Comparison of ENCODE assay signal across 24 cellular contexts in the genomic region with DNA sequence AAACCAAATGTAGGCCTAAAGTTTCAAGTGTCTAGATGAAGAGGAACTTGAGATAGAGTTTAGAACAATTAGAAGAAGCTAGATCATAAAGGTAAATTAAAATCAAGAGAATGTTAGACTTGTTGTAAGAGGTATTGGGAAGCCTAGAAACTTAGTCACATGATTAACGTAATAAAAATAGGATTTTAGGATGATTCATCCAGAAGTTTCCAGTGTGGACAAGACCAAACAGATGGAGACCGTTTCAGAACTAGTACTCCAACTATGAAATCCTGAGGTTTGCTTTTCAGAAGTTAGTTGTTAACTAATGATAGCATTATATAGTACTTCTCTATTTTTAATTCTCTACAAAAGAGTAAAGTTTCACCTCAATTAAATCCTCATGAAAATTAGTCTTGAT.
"Had no signal": no experiment of that assay in that cellular context is flagged by ENCODE, and none has a peak within 500 bp of the region (broad histone marks: within the 10 kb centered on the region; RNA-seq: fewer than 3 reads in every experiment).

No MANE protein-coding gene starts in this region.

- H3K36me3 ChIP-seq: left lung, lower lobe of right lung, ovary, right atrium auricular region, right lobe of liver, spleen, suprapubic skin, thoracic aorta, tibial artery, upper lobe of right lung had no signal

- ATAC-seq: left colon; left lung; lower lobe of right lung; naive thymus-derived CD4-positive, alpha-beta T cell; natural killer cell treated with Interleukin-12 subunit alpha and Interleukin-12 subunit beta and Interleukin-15 and Interleukin-18, amount 100 ng/mL, for 72 hours; right lobe of liver; stimulated activated effector memory CD8-positive, alpha-beta T cell treated with anti-CD3 and anti-CD28 coated beads, Interleukin-12 subunit alpha, Interleukin-12 subunit beta, amount 100 ng/mL, for 72 hours; upper lobe of right lung had no signal

- H3K36me3 Mint-ChIP-seq: mesothelial cell of epicardium; naive thymus-derived CD4-positive, alpha-beta T cell; natural killer cell treated with Interleukin-12 subunit alpha and Interleukin-12 subunit beta and Interleukin-15 and Interleukin-18, amount 100 ng/mL, for 72 hours; stimulated activated effector memory CD8-positive, alpha-beta T cell treated with anti-CD3 and anti-CD28 coated beads, Interleukin-12 subunit alpha, Interleukin-12 subunit beta, amount 100 ng/mL, for 72 hours had no signal

- H3K27ac Mint-ChIP-seq: mesothelial cell of epicardium; naive thymus-derived CD4-positive, alpha-beta T cell; natural killer cell treated with Interleukin-12 subunit alpha and Interleukin-12 subunit beta and Interleukin-15 and Interleukin-18, amount 100 ng/mL, for 72 hours; progenitor cell of endocrine pancreas; stimulated activated effector memory CD8-positive, alpha-beta T cell treated with anti-CD3 and anti-CD28 coated beads, Interleukin-12 subunit alpha, Interleukin-12 subunit beta, amount 100 ng/mL, for 72 hours; stimulated activated naive CD8-positive, alpha-beta T cell treated with anti-CD3 and anti-CD28 coated beads, Interleukin-15, Interleukin-2, amounts not matched to agents 100 ng/mL and 50 ng/mL, for 24 hours had no signal

- H3K4me3 Mint-ChIP-seq: mesothelial cell of epicardium; naive thymus-derived CD4-positive, alpha-beta T cell; natural killer cell treated with Interleukin-12 subunit alpha and Interleukin-12 subunit beta and Interleukin-15 and Interleukin-18, amount 100 ng/mL, for 72 hours; stimulated activated effector memory CD8-positive, alpha-beta T cell treated with anti-CD3 and anti-CD28 coated beads, Interleukin-12 subunit alpha, Interleukin-12 subunit beta, amount 100 ng/mL, for 72 hours; stimulated activated naive CD8-positive, alpha-beta T cell treated with anti-CD3 and anti-CD28 coated beads, Interleukin-15, Interleukin-2, amounts not matched to agents 100 ng/mL and 50 ng/mL, for 24 hours had no signal

- H3K27me3 Mint-ChIP-seq: natural killer cell treated with Interleukin-12 subunit alpha and Interleukin-12 subunit beta and Interleukin-15 and Interleukin-18, amount 100 ng/mL, for 72 hours; progenitor cell of endocrine pancreas had no signal

- H3K4me3 ChIP-seq: left lung, lower lobe of right lung, ovary, right atrium auricular region, right lobe of liver, skin epidermis, spleen, suprapubic skin, thoracic aorta, tibial artery, upper lobe of right lung had no signal

- DNase-seq: hippocampal formation; kidney; left colon; left lung; lower lobe of right lung; mesendoderm; naive thymus-derived CD4-positive, alpha-beta T cell; ovary; right lobe of liver; spleen; stimulated activated CD4-positive, alpha-beta T cell treated with anti-CD3 and anti-CD28 coated beads, Interleukin-4, amount 100 ng/mL, for 24 hours; stimulated activated naive CD4-positive, alpha-beta T cell; tibial artery; trophoblast cell; upper lobe of right lung had no signal

- H3K4me1 ChIP-seq: left lung, lower lobe of right lung, right atrium auricular region, right lobe of liver, spleen, suprapubic skin, tibial artery, upper lobe of right lung had no signal

- H3K9me3 ChIP-seq: left lung, lower lobe of right lung, ovary, right atrium auricular region, right lobe of liver, spleen, suprapubic skin, thoracic aorta, tibial artery, upper lobe of right lung had no signal

- H3K4me1 Mint-ChIP-seq: naive thymus-derived CD4-positive, alpha-beta T cell; stimulated activated effector memory CD8-positive, alpha-beta T cell treated with anti-CD3 and anti-CD28 coated beads, Interleukin-12 subunit alpha, Interleukin-12 subunit beta, amount 100 ng/mL, for 72 hours had no signal

- H3K27ac ChIP-seq: left lung, lower lobe of right lung, ovary, right atrium auricular region, right lobe of liver, skin epidermis, spleen, suprapubic skin, thoracic aorta, tibial artery, upper lobe of right lung had no signal

- H3K27me3 ChIP-seq: left lung, ovary, right atrium auricular region, right lobe of liver, spleen, suprapubic skin, tibial artery, upper lobe of right lung had no signal

- H3K9me3 Mint-ChIP-seq: stimulated activated effector memory CD8-positive, alpha-beta T cell treated with anti-CD3 and anti-CD28 coated beads, Interleukin-12 subunit alpha, Interleukin-12 subunit beta, amount 100 ng/mL, for 72 hours; stimulated activated naive CD8-positive, alpha-beta T cell treated with anti-CD3 and anti-CD28 coated beads, Interleukin-15, Interleukin-2, amounts not matched to agents 100 ng/mL and 50 ng/mL, for 24 hours had no signal
